In the genomic region with DNA sequence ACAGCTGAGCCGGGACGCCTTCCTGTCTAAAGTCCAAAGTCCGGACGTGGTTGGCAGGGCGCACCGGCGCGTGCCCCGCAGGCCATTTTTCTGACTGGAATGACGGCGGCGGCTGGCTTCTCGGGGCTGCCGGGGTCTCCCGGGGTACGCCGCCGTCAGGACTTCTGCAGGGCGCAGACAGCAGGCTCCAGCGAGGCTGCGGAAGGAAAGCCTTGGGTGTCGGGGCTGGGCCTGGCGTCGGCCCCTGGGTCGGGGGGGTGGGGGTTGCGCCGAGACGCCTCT, we compare ENCODE assay signal across 8 cellular contexts. TPM values are rescaled to one million over a fixed set of nuclear protein-coding genes. Genes with fewer than 3 reads are reported as not detected.
DNase-seq lines count a peak whose midpoint lies in the region; ATAC-seq, FAIRE-seq and TF ChIP-seq lines count a peak whose summit lies in the region.

No MANE protein-coding gene starts in this region.

- peak overlapping the region; percentile 97 to 99 for H3K27ac ChIP-seq in kidney (ENCODE audit: low read depth in 2 of 2, low read length in 2 of 2)

- H3K27me3 Mint-ChIP-seq in stimulated activated memory B cell treated with anti-CD40 and anti-IgM and Interleukin-4, amounts not matched to agents 10 μg/mL and 1 μg/mL and 100 μg/mL, for 72 hours = no peaks in the 10 kb centered on the region

- DNase-seq in GM13977 (ENCODE audit: low spot score) (peak; percentile 44), LoVo (ENCODE audit: low spot score) (peak; percentile 90), astrocyte of the cerebellum (ENCODE audit: low read depth) (no peak), kidney (no peak), frontal cortex (ENCODE audit: low spot score in 2 of 2) (no peak)
- DNase-seq in stimulated activated naive CD4-positive, alpha-beta T cell (lab: John Stamatoyannopoulos, UW) = no peak

- H3K36me3 Mint-ChIP-seq in stimulated activated memory B cell treated with anti-CD40 and anti-IgM and Interleukin-4, amounts not matched to agents 10 μg/mL and 1 μg/mL and 100 μg/mL, for 72 hours = peaks cover 2% of the 10 kb centered on the region

- peak overlapping the region; percentile 41 to 80 for H3K9ac ChIP-seq in kidney (ENCODE audit: low read length in 2 of 2)

- H3K9me3 ChIP-seq in kidney (ENCODE audit: control insufficient read depth in 1 of 2, low read length in 2 of 2) = no peaks in the 10 kb centered on the region

- no peaks in the 10 kb centered on the region for H3K9me3 Mint-ChIP-seq in stimulated activated memory B cell treated with anti-CD40 and anti-IgM and Interleukin-4, amounts not matched to agents 10 μg/mL and 1 μg/mL and 100 μg/mL, for 72 hours

- in situ Hi-C loops in GM13977 (cut with MboI; ENCODE audit: low pct_unique_long_range_greater_than_20kb, low sequenced_read_pairs, unreplicated experiment) (no loop called here), astrocyte of the cerebellum (cut with HindIII; ENCODE audit: low sequenced_read_pairs) (loop anchor here (5.0 kb wide), 1 partner anchor 74 kb away; no protein-coding TSS in a partner anchor)

- peak overlapping the region; percentile 99 for H3K27ac Mint-ChIP-seq in stimulated activated memory B cell treated with anti-CD40 and anti-IgM and Interleukin-4, amounts not matched to agents 10 μg/mL and 1 μg/mL and 100 μg/mL, for 72 hours

- H3K4me3 Mint-ChIP-seq in stimulated activated memory B cell treated with anti-CD40 and anti-IgM and Interleukin-4, amounts not matched to agents 10 μg/mL and 1 μg/mL and 100 μg/mL, for 72 hours = peak overlapping the region; percentile 94

- ATAC-seq in GM21825 (IDR thresholded peaks at IDR 0.05; ENCODE audit: unreplicated experiment) = peak; percentile 41
- peak; percentile 67 for ATAC-seq in stimulated activated memory B cell treated with anti-CD40 and anti-IgM and Interleukin-4, amounts not matched to agents 10 μg/mL and 1 μg/mL and 100 μg/mL, for 72 hours

- no peaks in the 10 kb centered on the region for H3K36me3 ChIP-seq in kidney (ENCODE audit: control insufficient read depth in 1 of 2, insufficient read depth in 2 of 2, low read length in 2 of 2)

- H3K4me1 Mint-ChIP-seq in stimulated activated memory B cell treated with anti-CD40 and anti-IgM and Interleukin-4, amounts not matched to agents 10 μg/mL and 1 μg/mL and 100 μg/mL, for 72 hours = peaks cover 50% of the 10 kb centered on the region

- peaks cover 0 to 4% of the 10 kb centered on the region in 2 donors for H3K4me1 ChIP-seq in kidney (ENCODE audit: control insufficient read depth in 1 of 2, insufficient read depth in 1 of 2, low read depth in 1 of 2, low read length in 2 of 2)

- H3K4me3 ChIP-seq in astrocyte of the cerebellum (ENCODE audit: low read depth, low read length) (peak overlapping the region; percentile 63), kidney (ENCODE audit: low read length in 2 of 2) (peak overlapping the region; percentile 81 to 87)

- intact Hi-C loops in kidney (cut with DNase I) = no loop called here

- TF ChIP-seq CTCF in GM13977 (IDR thresholded peaks at IDR 0.05; ENCODE audit: extremely low read depth, insufficient read depth, missing control alignments) = no peak
- TF ChIP-seq CTCF in astrocyte of the cerebellum (IDR thresholded peaks at IDR 0.05; ENCODE audit: low read depth, low read length, missing control alignments) = no peak
- TF ChIP-seq CTCF in kidney (IDR thresholded peaks at IDR 0.05; ENCODE audit: borderline replicate concordance, extremely low read depth, insufficient read depth) = no peak

- FAIRE-seq in kidney (lab: Jason Lieb, UNC) (no peak), frontal cortex (lab: Jason Lieb, UNC) (no peak)

RNA-seq across cellular contexts. Expression of a gene that starts 32.8 kb away (rescaled TPM):
- 65.6 TPM for total RNA-seq in kidney
- 63.2 TPM for polyA plus RNA-seq in kidney (ENCODE audit: insufficient read depth, low read depth, low replicate concordance)
- total RNA-seq in frontal cortex = 24.5 TPM

Comparison
In these comparisons a context has a peak if more than half of its experiments do, and no peak if none do; other contexts are left out.
1. DNase-seq: peak in GM13977 (single experiment) and LoVo (single experiment); none in astrocyte of the cerebellum (single experiment), kidney (single experiment), stimulated activated naive CD4-positive, alpha-beta T cell (0 of 6) and frontal cortex (0 of 2).